In the genomic region with DNA sequence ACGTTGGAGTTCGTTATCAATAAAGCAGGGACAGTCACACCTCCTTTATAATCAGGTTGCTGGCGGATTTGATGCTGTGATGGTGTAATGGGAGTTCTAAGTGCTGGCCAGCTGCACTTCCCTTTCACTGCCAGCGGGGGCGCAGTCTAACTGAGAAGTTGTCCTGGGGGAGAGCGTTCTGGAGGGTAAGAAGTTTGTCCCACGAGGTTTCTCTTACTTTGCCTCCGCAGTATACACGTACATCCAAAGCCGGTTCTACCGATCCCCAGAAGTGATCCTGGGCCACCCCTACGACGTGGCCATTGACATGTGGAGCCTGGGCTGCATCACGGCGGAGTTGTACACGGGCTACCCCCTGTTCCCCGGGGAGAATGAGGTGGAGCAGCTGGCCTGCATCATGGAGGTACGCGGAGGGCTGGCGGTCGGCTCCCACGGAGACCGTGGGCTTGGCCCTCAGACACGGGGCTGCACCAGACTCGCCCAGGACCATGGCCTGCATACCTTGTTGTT, we compare ENCODE assay signal across 8 cellular contexts. TPM values are rescaled to one million over a fixed set of nuclear protein-coding genes. Genes with fewer than 3 reads are reported as not detected.
DNase-seq lines count a peak whose midpoint lies in the region; ATAC-seq and TF ChIP-seq lines count a peak whose summit lies in the region.

No MANE protein-coding gene starts in this region.

- peaks cover 0 to 22% (median 11%) of the 10 kb centered on the region in 9 donors for H3K4me1 ChIP-seq in heart right ventricle

- H3K27ac ChIP-seq in adipose tissue (ENCODE audit: low read depth, low read length) (peak overlapping the region; percentile 3), heart right ventricle (peak overlapping the region in 9 of 10 donors; percentile 52 to 82 (median 72))

- no peaks in the 10 kb centered on the region for H3K9me3 ChIP-seq in heart right ventricle

- H3K27me3 ChIP-seq in heart right ventricle = no peaks in the 10 kb centered on the region

- H3K4me3 ChIP-seq in GM12865 (ENCODE audit: low read depth, low read length) (peak overlapping the region; percentile 91), heart right ventricle (peak overlapping the region; percentile 56 to 86 (median 76))

- peak; percentile 99 for TF ChIP-seq CTCF in GM12865 (IDR thresholded peaks at IDR 0.05; ENCODE audit: insufficient read depth, low read depth, low read length, missing control alignments)
- peak; percentile 88 to 100 (median 97) for TF ChIP-seq CTCF in heart right ventricle (IDR thresholded peaks at IDR 0.05)

- peaks cover 0 to 7% (median 0%) of the 10 kb centered on the region in 9 donors for H3K36me3 ChIP-seq in heart right ventricle

- 1 to 3% (median 2%) methylated on average over 25 of the region's 25 CpGs for WGBS in adipose tissue, 3 donors
- 3 to 5% methylated on average over 25 of the region's 25 CpGs for WGBS in heart right ventricle, 2 donors

- intact Hi-C loops in heart right ventricle (cut with DNase I) = loop anchor here in 4 of 10 donors (1.0 to 10.0 kb wide), 4 partner anchors 150 to 158 kb away; no protein-coding TSS in a partner anchor
- intact Hi-C loops in posterior vena cava (cut with DNase I) = no loop called here

- peak; percentile 92 for DNase-seq in GM12865 (ENCODE audit: low read depth)
- DNase-seq in NCI-H1048 (lab: John Stamatoyannopoulos, UW) = peak; percentile 69
- peak; percentile 87 to 95 for DNase-seq in SW 1271 (lab: John Stamatoyannopoulos, UW)
- peak; percentile 72 to 82 for DNase-seq in heart right ventricle
- DNase-seq in posterior vena cava (ENCODE audit: low spot score) = peak; percentile 92
- DNase-seq in ureter (ENCODE audit: low spot score) = peak; percentile 85

- ATAC-seq in HG02571 (IDR thresholded peaks at IDR 0.05; ENCODE audit: unreplicated experiment) = peak; percentile 88
- peak; percentile 89 to 98 (median 97) for ATAC-seq in heart right ventricle

RNA-seq across cellular contexts. Expression of a gene that starts 42.7 kb away (rescaled TPM):
- 10 to 100 TPM; 21.1 to 53.1 (median 30.0) TPM for polyA plus RNA-seq in adipose tissue
- 10 to 100 TPM; 21.2 to 34.3 (median 28.2) TPM for total RNA-seq in heart right ventricle
- 10 to 100 TPM; 40.4 to 64.5 TPM for polyA plus RNA-seq in heart right ventricle
- 10 to 100 TPM; 26.9 to 37.5 TPM for total RNA-seq in posterior vena cava
- 38.5 TPM for total RNA-seq in ureter

RNA-seq across cellular contexts. Expression of a gene that starts 44.1 kb away (rescaled TPM):
- 1 to 10 TPM in 2 of 3 donors, under 1 TPM in 1; 0.92 to 2.4 (median 2.0) TPM for polyA plus RNA-seq in adipose tissue
- total RNA-seq in heart right ventricle = 1 to 10 TPM; 1.9 to 6.1 (median 3.7) TPM
- 1 to 10 TPM in 1 of 2 donors, under 1 TPM in 1; 0.93 to 3.1 TPM for polyA plus RNA-seq in heart right ventricle
- 1 to 10 TPM; 1.2 TPM for total RNA-seq in posterior vena cava
- total RNA-seq in ureter = 4.2 TPM

RNA-seq across cellular contexts. Expression of a gene that starts 44.2 kb away (rescaled TPM):
- polyA plus RNA-seq in adipose tissue = 10 to 100 TPM; 30.6 to 62.7 (median 31.0) TPM
- 100 to 1,000 TPM; 209 to 371 (median 332) TPM for total RNA-seq in heart right ventricle
- 100 to 1,000 TPM; 173 to 206 TPM for polyA plus RNA-seq in heart right ventricle
- total RNA-seq in posterior vena cava = 10 to 100 TPM; 57.0 to 67.1 TPM
- total RNA-seq in ureter = 85.9 TPM

Comparison
In these comparisons a context has a peak if more than half of its experiments do, and no peak if none do; other contexts are left out.
1. Peak in every context shown above with its lines: DNase-seq, ATAC-seq, H3K4me3 ChIP-seq and H3K27ac ChIP-seq.